In genomic region chr9:14365667-14366066, GRCh38 we compare ENCODE assay signal across 1 cellular context.
TF ChIP-seq lines count a peak whose summit lies in the region.

No MANE protein-coding gene starts in this region.

TF ChIP-seq in SK-N-SH, 30 proteins besides CTCF, POLR2A, EP300 and RAD21 (continued from another document):
- TF ChIP-seq PBX3 (IDR thresholded peaks at IDR 0.05) (no peak), FOXM1 (IDR thresholded peaks at IDR 0.05; ENCODE audit: low read depth) (no peak), REST (IDR thresholded peaks at IDR 0.05; ENCODE audit: low read depth, low read length) (no peak), SIN3A (IDR thresholded peaks at IDR 0.05; ENCODE audit: borderline replicate concordance, low read depth, low read length) (no peak), RCOR1 (IDR thresholded peaks at IDR 0.05; ENCODE audit: low read length) (no peak), POLR2AphosphoS5 (IDR thresholded peaks at IDR 0.05; ENCODE audit: low read depth, low read length) (no peak), SMC3 (IDR thresholded peaks at IDR 0.05; ENCODE audit: low read depth, low read length) (no peak), RXRA (IDR thresholded peaks at IDR 0.05; ENCODE audit: borderline replicate concordance, low read depth) (no peak)
